ENCODE assay signal across 8 cellular contexts in genomic region chr1:224435999-224436398, GRCh38. TPM values are rescaled to one million over a fixed set of nuclear protein-coding genes. Genes with fewer than 3 reads are reported as not detected.
DNase-seq lines count a peak whose midpoint lies in the region; ATAC-seq, FAIRE-seq and TF ChIP-seq lines count a peak whose summit lies in the region.

No MANE protein-coding gene starts in this region.

- intact Hi-C loops in Caco-2 (cut with micrococcal nuclease; ENCODE audit: unreplicated experiment), result loop anchor here (1.0 kb wide), 1 partner anchor 18 kb away; no protein-coding TSS in a partner anchor

- peak overlapping the region; percentile 86; the same call in 1 of the 2 replicates for H3K9ac ChIP-seq in MM.1S (ENCODE audit: low read length)

- no peaks in the 10 kb centered on the region for H3K27me3 Mint-ChIP-seq in Caco-2 (ENCODE audit: insufficient read depth, unreplicated experiment)
- H3K27me3 Mint-ChIP-seq in neural crest cell (ENCODE audit: low read depth), result no peaks in the 10 kb centered on the region

- H3K9me3 ChIP-seq in Caco-2 (no peaks in the 10 kb centered on the region), MM.1S (replicated peaks; ENCODE audit: insufficient read depth, low read length) (no peaks in the 10 kb centered on the region)

- H3K4me2 ChIP-seq in MM.1S (ENCODE audit: low read depth, low read length), result peak overlapping the region; percentile 87

- no peak for TF ChIP-seq CTCF in Caco-2 (IDR thresholded peaks at IDR 0.05; ENCODE audit: insufficient read depth in 1 of 2, low read depth in 1 of 2, low read length in 1 of 2, severe bottlenecking in 1 of 2, unreplicated experiment in 1 of 2)
- TF ChIP-seq CTCF in MM.1S (IDR thresholded peaks at IDR 0.05; ENCODE audit: low read length), result 0 out of 2 replicates have a peak, but pooled peaks have one; percentile 3
- no peak for TF ChIP-seq CTCF in bronchial epithelial cell (IDR thresholded peaks at IDR 0.05; ENCODE audit: insufficient read depth, low read length, severe bottlenecking)
- no peak for TF ChIP-seq CTCF in neural crest cell (conservative IDR thresholded peaks at IDR 0.05)

- DNase-seq in Caco-2 (no peak), MM.1S (no peak), bronchial epithelial cell (ENCODE audit: low read depth) (peak; percentile 76), neural crest cell (ENCODE audit: low read depth, low spot score) (no peak)

- BruUV-seq in Caco-2 (replicated peaks; lab: Mats Ljungman, UMichigan), result no TSS peak

- peaks cover 64% of the 10 kb centered on the region for H3K79me2 ChIP-seq in MM.1S (ENCODE audit: low read length)

- H3K9me3 Mint-ChIP-seq in Caco-2 (ENCODE audit: unreplicated experiment) (no peaks in the 10 kb centered on the region), neural crest cell (no peaks in the 10 kb centered on the region)

- H3K4me1 ChIP-seq in Caco-2, result peaks cover 28% of the 10 kb centered on the region
- H3K4me1 ChIP-seq in MM.1S (ENCODE audit: low read length), result peaks cover 17% of the 10 kb centered on the region

- CTCF ChIA-PET in Caco-2 (lab: Charles Lee), result interaction anchor here (0.7 to 0.8 kb wide), 2 partner anchors 18 to 320 kb away, joined by 3 to 5 read pairs; no protein-coding TSS in a partner anchor

- H3K4me3 Mint-ChIP-seq in Caco-2 (ENCODE audit: unreplicated experiment) (peak overlapping the region; percentile 91), neural crest cell (peak overlapping the region; percentile 95)

- H3K27ac Mint-ChIP-seq in Caco-2 (ENCODE audit: unreplicated experiment) (peak overlapping the region; percentile 94), neural crest cell (ENCODE audit: unreplicated experiment) (no peak overlapping the region)

- no peak overlapping the region for H2AFZ ChIP-seq in MM.1S (ENCODE audit: low read length)

- no peak overlapping the region; the same call in 1 of the 2 replicates for H3K27ac ChIP-seq in MM.1S (ENCODE audit: low read length)

- no peak for FAIRE-seq in bronchial epithelial cell (lab: Jason Lieb, UNC)

- H3K36me3 Mint-ChIP-seq in Caco-2 (ENCODE audit: insufficient read depth, unreplicated experiment) (peaks cover 24% of the 10 kb centered on the region), neural crest cell (ENCODE audit: low read depth) (peaks cover 4% of the 10 kb centered on the region)

- H3K36me3 ChIP-seq in Caco-2 (ENCODE audit: control insufficient read depth, insufficient read depth, low read length), result peaks cover 1% of the 10 kb centered on the region; the same call in 1 of the 2 replicates
- no peaks in the 10 kb centered on the region for H3K36me3 ChIP-seq in MM.1S (replicated peaks; ENCODE audit: insufficient read depth, low read length)
- no peaks in the 10 kb centered on the region for H3K36me3 ChIP-seq in bronchial epithelial cell (ENCODE audit: control insufficient read depth, insufficient read depth, low read length)

- H3F3A ChIP-seq in MM.1S (ENCODE audit: insufficient read depth, low read length), result peaks cover 33% of the 10 kb centered on the region

- ATAC-seq in GM21526 (IDR thresholded peaks at IDR 0.05; ENCODE audit: low FRiP score, unreplicated experiment) (no peak), GM19395 (IDR thresholded peaks at IDR 0.05; ENCODE audit: unreplicated experiment) (no peak), HG03354 (IDR thresholded peaks at IDR 0.05; ENCODE audit: poor library complexity, severe bottlenecking, unreplicated experiment) (no peak), HG03045 (IDR thresholded peaks at IDR 0.05; ENCODE audit: unreplicated experiment) (no peak)

- H3K4me3 ChIP-seq in Caco-2 (ENCODE audit: low read depth, low read length) (no peak overlapping the region), MM.1S (ENCODE audit: low read length) (peak overlapping the region; percentile 84), bronchial epithelial cell (ENCODE audit: low read depth, low read length) (no peak overlapping the region)

- peaks cover 45% of the 10 kb centered on the region for H3K4me1 Mint-ChIP-seq in Caco-2 (ENCODE audit: low read depth, unreplicated experiment)
- peaks cover 36% of the 10 kb centered on the region for H3K4me1 Mint-ChIP-seq in neural crest cell

- POLR2A ChIA-PET in Caco-2 (lab: Charles Lee), result no interaction called here

- no peaks in the 10 kb centered on the region for H3K9me2 ChIP-seq in MM.1S (replicated peaks; ENCODE audit: insufficient read depth, low read length)

- H4K20me1 ChIP-seq in MM.1S (ENCODE audit: insufficient read depth, low read length), result no peaks in the 10 kb centered on the region

- H3K27me3 ChIP-seq in Caco-2 (replicated peaks; ENCODE audit: control insufficient read depth, insufficient read depth, low read length) (no peaks in the 10 kb centered on the region), MM.1S (replicated peaks; ENCODE audit: insufficient read depth, low read length) (no peaks in the 10 kb centered on the region), bronchial epithelial cell (ENCODE audit: control insufficient read depth, insufficient read depth, low read length) (no peaks in the 10 kb centered on the region)

RNA-seq across cellular contexts. Expression of gene WDR26, which starts 1.4 kb away (rescaled TPM):
- total RNA-seq in Caco-2 (2022), result 58.6 and 62.9 TPM in 2 replicates
- 34.5 and 58.8 TPM in 2 replicates for total RNA-seq in bronchial epithelial cell
- total RNA-seq in neural crest cell, result 65.5 and 67.9 TPM in 2 replicates
